In the genomic region with DNA sequence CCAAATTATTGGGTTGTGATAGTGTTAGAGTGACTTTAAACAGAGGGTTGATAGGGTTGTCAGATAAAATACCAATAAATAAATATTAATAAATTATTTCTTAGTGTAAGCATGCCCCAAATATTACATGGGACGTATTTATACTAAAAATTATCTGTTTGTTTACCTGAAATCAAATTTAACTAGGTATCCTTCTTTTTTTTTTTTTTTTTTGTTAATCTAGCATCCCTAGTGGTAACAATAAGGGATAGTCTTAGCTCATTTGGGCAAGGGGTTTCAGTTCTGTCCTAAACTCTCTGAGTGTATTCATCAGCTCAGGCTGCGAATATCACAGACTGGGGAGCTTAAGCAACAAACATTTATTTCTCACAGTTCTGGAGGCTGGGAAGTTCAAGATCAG, we compare ENCODE assay signal across 24 cellular contexts. TPM values are rescaled to one million over a fixed set of nuclear protein-coding genes. Genes with fewer than 3 reads are reported as not detected.
"Had no signal": no experiment of that assay in that cellular context is flagged by ENCODE, and none has a peak within 500 bp of the region (broad histone marks: within the 10 kb centered on the region; RNA-seq: fewer than 3 reads in every experiment).

No MANE protein-coding gene starts in this region.

- H3K36me3 ChIP-seq: MG63, SJSA1 had no signal

- H3K4me3 ChIP-seq: MG63, SJSA1, SK-N-MC had no signal

- H3K27me3 ChIP-seq: MG63, SJSA1 had no signal

- H3K4me1 ChIP-seq: SJSA1 had no signal

- DNase-seq: IMR-90, Karpas-422, KG1, MG63, NCI-H1092, NCI-H1105 treated with DMSO at 0.1 percent for 48 hours, NCI-H1417 treated with DMSO at 0.1 percent for 48 hours, NCI-H146, NCI-H1694 treated with DMSO at 0.1 percent for 48 hours, NCI-H2029, NCI-H2081 treated with DMSO at 0.1 percent for 48 hours, NCI-H2171, NCI-H226, NCI-H446, NCI-H510A, NCI-H524 treated with DMSO at 0.1 percent for 48 hours, NCI-H69, NCI-H774, Right ventricle myocardium superior, RPMI8226, SIG-M5 had no signal

- H3K9me3 ChIP-seq: MG63, SJSA1 had no signal

- H3K27ac ChIP-seq: SJSA1, SK-N-MC had no signal

RNA-seq across cellular contexts. Expression of a gene that starts 1.3 kb away (rescaled TPM):
- total RNA-seq: HT-29, IMR-90, Right ventricle myocardium superior, SJSA1 had no signal
- polyA plus RNA-seq: IMR-90 had no signal
